ENCODE assay signal across 1 cellular context in the genomic region with DNA sequence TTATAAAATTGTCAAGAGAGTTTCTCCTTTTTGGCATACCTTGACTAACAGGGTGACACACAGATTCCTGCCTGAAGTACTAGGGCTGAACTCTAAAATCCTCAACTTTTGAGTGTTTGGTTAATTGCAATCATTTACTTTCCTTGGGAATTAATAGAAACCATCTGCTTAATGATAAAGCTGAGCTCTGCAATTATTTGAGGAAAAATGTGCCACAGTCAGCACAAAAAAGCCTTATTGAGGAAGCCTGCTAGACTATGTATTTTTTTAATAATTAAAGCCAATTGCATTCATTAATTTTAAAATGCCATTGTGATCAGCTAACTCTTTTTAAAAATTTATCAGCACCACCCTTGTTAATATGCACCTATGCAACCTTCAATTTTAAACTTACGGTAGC.
TF ChIP-seq lines count a peak whose summit lies in the region.

No MANE protein-coding gene starts in this region.

TF ChIP-seq in HepG2, 621 proteins besides CTCF, POLR2A, EP300 and RAD21 (continued from another document):
- TF ChIP-seq, protein P1, sequence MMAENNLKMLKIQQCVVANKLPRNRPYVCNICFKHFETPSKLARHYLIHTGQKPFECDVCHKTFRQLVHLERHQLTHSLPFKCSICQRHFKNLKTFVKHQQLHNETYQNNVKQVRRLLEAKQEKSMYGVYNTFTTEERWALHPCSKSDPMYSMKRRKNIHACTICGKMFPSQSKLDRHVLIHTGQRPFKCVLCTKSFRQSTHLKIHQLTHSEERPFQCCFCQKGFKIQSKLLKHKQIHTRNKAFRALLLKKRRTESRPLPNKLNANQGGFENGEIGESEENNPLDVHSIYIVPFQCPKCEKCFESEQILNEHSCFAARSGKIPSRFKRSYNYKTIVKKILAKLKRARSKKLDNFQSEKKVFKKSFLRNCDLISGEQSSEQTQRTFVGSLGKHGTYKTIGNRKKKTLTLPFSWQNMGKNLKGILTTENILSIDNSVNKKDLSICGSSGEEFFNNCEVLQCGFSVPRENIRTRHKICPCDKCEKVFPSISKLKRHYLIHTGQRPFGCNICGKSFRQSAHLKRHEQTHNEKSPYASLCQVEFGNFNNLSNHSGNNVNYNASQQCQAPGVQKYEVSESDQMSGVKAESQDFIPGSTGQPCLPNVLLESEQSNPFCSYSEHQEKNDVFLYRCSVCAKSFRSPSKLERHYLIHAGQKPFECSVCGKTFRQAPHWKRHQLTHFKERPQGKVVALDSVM (CRISPR knock-in tag; IDR thresholded peaks at IDR 0.05), result no peak
- no peak for TF ChIP-seq ZNF724P (CRISPR knock-in tag; IDR thresholded peaks at IDR 0.05; ENCODE audit: borderline replicate concordance)
- no peak for TF ChIP-seq ZNF124 (CRISPR knock-in tag; IDR thresholded peaks at IDR 0.05)
- peak; percentile 91 for TF ChIP-seq MAFF (IDR thresholded peaks at IDR 0.05; ENCODE audit: low read depth, low read length)
- TF ChIP-seq, protein P2, sequence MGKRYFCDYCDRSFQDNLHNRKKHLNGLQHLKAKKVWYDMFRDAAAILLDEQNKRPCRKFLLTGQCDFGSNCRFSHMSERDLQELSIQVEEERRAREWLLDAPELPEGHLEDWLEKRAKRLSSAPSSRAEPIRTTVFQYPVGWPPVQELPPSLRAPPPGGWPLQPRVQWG (CRISPR knock-in tag; IDR thresholded peaks at IDR 0.05; ENCODE audit: borderline replicate concordance, low read depth), result no peak
- no peak for TF ChIP-seq BCL6 (CRISPR knock-in tag; IDR thresholded peaks at IDR 0.05)
- no peak for TF ChIP-seq CC2D1A (CRISPR knock-in tag; IDR thresholded peaks at IDR 0.05)
- TF ChIP-seq MAFK (conservative IDR thresholded peaks at IDR 0.05 in 1 of 2, IDR thresholded peaks at IDR 0.05 in 1 of 2; ENCODE audit: low read length in 2 of 2), result peak; percentile 83 to 95
- TF ChIP-seq SNAPC2 (CRISPR knock-in tag; IDR thresholded peaks at IDR 0.05), result no peak
- no peak for TF ChIP-seq ZNF121 (CRISPR knock-in tag; IDR thresholded peaks at IDR 0.05)
- TF ChIP-seq, protein P3, sequence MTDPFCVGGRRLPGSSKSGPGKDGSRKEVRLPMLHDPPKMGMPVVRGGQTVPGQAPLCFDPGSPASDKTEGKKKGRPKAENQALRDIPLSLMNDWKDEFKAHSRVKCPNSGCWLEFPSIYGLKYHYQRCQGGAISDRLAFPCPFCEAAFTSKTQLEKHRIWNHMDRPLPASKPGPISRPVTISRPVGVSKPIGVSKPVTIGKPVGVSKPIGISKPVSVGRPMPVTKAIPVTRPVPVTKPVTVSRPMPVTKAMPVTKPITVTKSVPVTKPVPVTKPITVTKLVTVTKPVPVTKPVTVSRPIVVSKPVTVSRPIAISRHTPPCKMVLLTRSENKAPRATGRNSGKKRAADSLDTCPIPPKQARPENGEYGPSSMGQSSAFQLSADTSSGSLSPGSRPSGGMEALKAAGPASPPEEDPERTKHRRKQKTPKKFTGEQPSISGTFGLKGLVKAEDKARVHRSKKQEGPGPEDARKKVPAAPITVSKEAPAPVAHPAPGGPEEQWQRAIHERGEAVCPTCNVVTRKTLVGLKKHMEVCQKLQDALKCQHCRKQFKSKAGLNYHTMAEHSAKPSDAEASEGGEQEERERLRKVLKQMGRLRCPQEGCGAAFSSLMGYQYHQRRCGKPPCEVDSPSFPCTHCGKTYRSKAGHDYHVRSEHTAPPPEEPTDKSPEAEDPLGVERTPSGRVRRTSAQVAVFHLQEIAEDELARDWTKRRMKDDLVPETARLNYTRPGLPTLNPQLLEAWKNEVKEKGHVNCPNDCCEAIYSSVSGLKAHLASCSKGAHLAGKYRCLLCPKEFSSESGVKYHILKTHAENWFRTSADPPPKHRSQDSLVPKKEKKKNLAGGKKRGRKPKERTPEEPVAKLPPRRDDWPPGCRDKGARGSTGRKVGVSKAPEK (CRISPR knock-in tag; IDR thresholded peaks at IDR 0.05; ENCODE audit: borderline replicate concordance), result no peak
